10 cellular contexts compared by ENCODE assay signal in the genomic region with DNA sequence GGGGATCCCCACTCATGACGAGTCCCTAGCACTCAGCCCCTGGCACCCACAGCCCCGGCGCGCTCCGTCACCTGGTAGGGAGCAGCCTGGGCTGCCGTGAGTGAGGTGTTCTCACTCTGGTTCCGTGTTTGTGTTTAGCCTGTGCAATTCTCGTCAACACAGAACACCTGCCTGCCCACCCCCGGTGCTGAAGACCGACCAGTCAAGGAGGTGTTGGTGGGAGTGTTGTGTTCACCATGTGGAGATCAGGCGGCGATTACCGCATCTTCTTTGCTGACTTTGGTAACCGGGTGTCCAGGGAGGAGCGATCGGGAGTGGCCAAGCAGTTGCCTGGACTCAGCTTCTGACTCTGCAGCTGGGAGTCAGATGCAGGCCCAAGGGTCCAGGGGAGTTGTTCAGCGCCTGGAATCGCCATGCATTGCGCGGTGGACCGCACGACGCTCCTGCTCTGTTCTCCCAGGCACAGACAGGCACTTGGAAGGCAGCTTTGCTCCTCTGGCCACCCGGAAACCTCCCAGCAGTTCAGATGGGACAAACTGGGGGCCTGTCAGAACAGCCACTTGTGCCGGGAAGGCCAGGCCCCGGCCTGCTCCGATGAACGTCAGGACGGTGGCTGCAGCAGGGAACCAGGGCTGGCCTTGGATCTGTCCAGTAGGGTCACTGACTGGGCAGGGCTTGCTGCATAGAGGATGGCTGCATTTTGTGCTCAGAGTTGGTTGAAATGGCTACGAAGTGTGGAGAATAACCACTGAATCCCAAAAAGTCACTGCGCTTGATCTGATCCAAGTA. TPM values are rescaled to one million over a fixed set of nuclear protein-coding genes. Genes with fewer than 3 reads are reported as not detected.
DNase-seq lines count a peak whose midpoint lies in the region; ATAC-seq and TF ChIP-seq lines count a peak whose summit lies in the region.
"Had no signal": no experiment of that assay in that cellular context is flagged by ENCODE, and none has a peak within 500 bp of the region (broad histone marks: within the 10 kb centered on the region; RNA-seq: fewer than 3 reads in every experiment).

No MANE protein-coding gene starts in this region.

- H3K4me3 Mint-ChIP-seq in effector memory CD8-positive, alpha-beta T cell = peak overlapping the region; percentile 78 to 84

- peak overlapping the region; percentile 97 for H3K4me2 ChIP-seq in DOHH2 (ENCODE audit: low read length)

- peaks cover 9% of the 10 kb centered on the region for H3F3A ChIP-seq in DOHH2 (ENCODE audit: control insufficient read depth, insufficient read depth)

- peaks cover 61% of the 10 kb centered on the region for H3K79me2 ChIP-seq in DOHH2 (ENCODE audit: control insufficient read depth, low read length)

- H3K9me2 ChIP-seq in DOHH2 (replicated peaks; ENCODE audit: control insufficient read depth, low read length) = no peaks in the 10 kb centered on the region

- WGBS in ovary, 3 donors = 77 to 86% (median 82%) methylated on average over 31 of the region's 31 CpGs

- H3K27me3 ChIP-seq in DOHH2 (ENCODE audit: control insufficient read depth, low read length) (no peaks in the 10 kb centered on the region), ovary (no peaks in the 10 kb centered on the region)
- H3K27me3 ChIP-seq: ascending aorta had no signal

- intact Hi-C loops in ovary (cut with DNase I) = no loop called here

- peaks cover 18% of the 10 kb centered on the region for H3K36me3 Mint-ChIP-seq in effector memory CD8-positive, alpha-beta T cell (ENCODE audit: insufficient read depth)

- H3K27ac Mint-ChIP-seq in effector memory CD8-positive, alpha-beta T cell = peak overlapping the region in 1 of 2 donors; percentile 82

- H3K4me1 ChIP-seq in DOHH2 (ENCODE audit: control insufficient read depth, low read length) (peaks cover 33% of the 10 kb centered on the region), ovary (ENCODE audit: insufficient read depth) (peaks cover 10% of the 10 kb centered on the region)

- H3K9me3 ChIP-seq in DOHH2 (ENCODE audit: control insufficient read depth, insufficient read depth, low read length) (no peaks in the 10 kb centered on the region), ovary (no peaks in the 10 kb centered on the region)
- H3K9me3 ChIP-seq: ascending aorta had no signal

- H3K27me3 Mint-ChIP-seq in effector memory CD8-positive, alpha-beta T cell = peaks cover 6 to 25% of the 10 kb centered on the region in 2 donors

- no peak for TF ChIP-seq EP300 in ovary (IDR thresholded peaks at IDR 0.05)

- TF ChIP-seq POLR2A in ovary (IDR thresholded peaks at IDR 0.05) = no peak

- H3K4me1 Mint-ChIP-seq in effector memory CD8-positive, alpha-beta T cell (ENCODE audit: low read depth in 2 of 2) = peaks cover 19 to 22% of the 10 kb centered on the region in 2 donors

- H4K20me1 ChIP-seq in DOHH2 (ENCODE audit: control insufficient read depth, insufficient read depth, low read depth, low read length) = peaks cover 15% of the 10 kb centered on the region

- TF ChIP-seq CTCF in DOHH2 (IDR thresholded peaks at IDR 0.05; ENCODE audit: low read depth, low read length, poor library complexity, severe bottlenecking) = no peak
- TF ChIP-seq CTCF in ovary (IDR thresholded peaks at IDR 0.05) = no peak

- H3K9me3 Mint-ChIP-seq in effector memory CD8-positive, alpha-beta T cell = no peaks in the 10 kb centered on the region

- peak overlapping the region; percentile 93 for H3K4me3 ChIP-seq in DOHH2 (ENCODE audit: low read length)
- no peak overlapping the region for H3K4me3 ChIP-seq in ovary

- H3K27ac ChIP-seq in DOHH2 (ENCODE audit: low read depth, low read length) (peak overlapping the region; percentile 48), ovary (no peak overlapping the region)

- H3K36me3 ChIP-seq in DOHH2 (ENCODE audit: control insufficient read depth, low read length) (peaks cover 59% of the 10 kb centered on the region), ovary (no peaks in the 10 kb centered on the region)

- DNase-seq in NCI-H510A treated with DMSO at 0.1 percent for 48 hours (lab: John Stamatoyannopoulos, UW) (peak; percentile 42), ovary (peak in 3 of 5 donors; percentile 14 to 38 (median 26)), foreskin melanocyte (no peak), NCI-H524 (lab: John Stamatoyannopoulos, UW) (no peak), NCI-H82 (lab: John Stamatoyannopoulos, UW) (no peak)
- DNase-seq in effector memory CD8-positive, alpha-beta T cell = no peak
- DNase-seq: RPMI8226 had no signal

- ATAC-seq in effector memory CD8-positive, alpha-beta T cell (replicated peaks) = no peak
- no peak for ATAC-seq in GM18498 (IDR thresholded peaks at IDR 0.05; ENCODE audit: unreplicated experiment)

RNA-seq across cellular contexts. Expression of a gene that starts 28.2 kb away (rescaled TPM):
- total RNA-seq in ovary = 10 to 100 TPM; 25.5 to 67.4 (median 53.8) TPM
- polyA plus RNA-seq in ovary = 10 to 100 TPM; 33.1 to 41.4 TPM

RNA-seq across cellular contexts. Expression of a gene that starts 53.1 kb away (rescaled TPM):
- total RNA-seq in ovary = 1 to 10 TPM; 1.7 to 3.6 (median 2.3) TPM
- polyA plus RNA-seq in ovary = 1 to 10 TPM; 1.2 to 1.7 TPM

Comparison
In these comparisons a context has a peak if more than half of its experiments do, and no peak if none do; other contexts are left out.
1. DNase-seq: peak in NCI-H510A treated with DMSO at 0.1 percent for 48 hours (single experiment) and ovary (3 of 5); none in effector memory CD8-positive, alpha-beta T cell (0 of 3), foreskin melanocyte (single experiment), NCI-H524 (0 of 2) and NCI-H82 (single experiment).